In the genomic region with DNA sequence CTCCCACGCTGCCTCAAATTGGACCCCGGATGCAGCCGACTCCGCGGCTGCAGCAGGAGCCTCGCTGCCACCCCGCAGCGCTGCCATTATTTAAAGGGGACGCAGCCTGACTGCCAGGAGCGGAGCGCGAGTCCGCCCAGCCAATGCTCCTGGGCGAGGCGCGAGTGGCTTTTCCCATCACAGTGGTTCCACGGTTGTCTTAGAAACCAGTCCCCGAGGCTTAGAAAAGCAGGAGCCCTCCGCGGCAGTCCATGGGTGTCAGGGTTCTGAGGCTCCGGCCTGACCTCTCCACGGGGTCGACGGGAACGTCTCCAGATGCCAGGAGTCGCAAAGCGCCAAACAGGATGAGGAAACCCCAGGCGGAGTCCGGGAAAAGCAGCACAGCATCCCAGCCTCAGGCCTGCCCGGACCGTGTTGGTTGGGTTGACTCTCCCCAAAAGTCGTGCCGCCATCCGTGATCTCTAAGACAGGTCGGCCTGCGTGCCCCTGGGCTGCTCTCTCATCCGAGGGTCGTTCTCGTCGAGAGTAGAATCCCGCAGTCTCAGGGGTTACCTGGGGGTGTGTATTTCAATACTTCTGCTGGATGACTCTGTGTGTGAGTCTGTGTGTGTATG, we compare ENCODE assay signal across 17 cellular contexts.
DNase-seq lines count a peak whose midpoint lies in the region; ATAC-seq and TF ChIP-seq lines count a peak whose summit lies in the region.
"Had no signal": no experiment of that assay in that cellular context is flagged by ENCODE, and none has a peak within 500 bp of the region (broad histone marks: within the 10 kb centered on the region; RNA-seq: fewer than 3 reads in every experiment).

No MANE protein-coding gene starts in this region.

- no peak for TF ChIP-seq CTCF in right atrium auricular region (IDR thresholded peaks at IDR 0.05)
- no peak for TF ChIP-seq CTCF in thoracic aorta (IDR thresholded peaks at IDR 0.05)
- TF ChIP-seq CTCF in MM.1S (IDR thresholded peaks at IDR 0.05; ENCODE audit: low read length): no peak
- TF ChIP-seq CTCF in GM10266 (IDR thresholded peaks at IDR 0.05; ENCODE audit: control insufficient read depth, insufficient read depth, low read depth, missing control alignments): no peak

- ATAC-seq in Right ventricle myocardium superior (ENCODE audit: poor library complexity) (peak; percentile 31), thoracic aorta (ENCODE audit: insufficient number of reproducible peaks, low FRiP score, low read depth) (no peak), HG03097 (IDR thresholded peaks at IDR 0.05; ENCODE audit: low FRiP score, unreplicated experiment) (no peak)
- ATAC-seq in central memory CD8-positive, alpha-beta T cell (replicated peaks; ENCODE audit: extremely low read depth, poor library complexity, severe bottlenecking): no peak
- ATAC-seq: A549; CD8-positive, alpha-beta T cell had no signal

- no CpG with 5 or more reads among the region's 41 CpGs for WGBS in neuronal stem cell (ENCODE audit: extremely low coverage in 2 of 2, insufficient read length in 2 of 2, insufficient replicate concordance in 1 of 2), 2 donors

- DNase-seq in Right ventricle myocardium superior: no peak
- no peak for DNase-seq in right atrium auricular region (ENCODE audit: low spot score)
- no peak for DNase-seq in central memory CD8-positive, alpha-beta T cell (ENCODE audit: low spot score in 2 of 2)
- DNase-seq in neuronal stem cell (ENCODE audit: low spot score): no peak
- no peak for DNase-seq in thoracic aorta (ENCODE audit: low spot score)
- no peak for DNase-seq in MM.1S
- no peak for DNase-seq in GM10266 (ENCODE audit: extremely low spot score)
- DNase-seq: CD8-positive, alpha-beta T cell; COR-L47; DMS153; DMS79 treated with DMSO at 0.1 percent for 48 hours; EL; GOT3; H9 had no signal

- no peaks in the 10 kb centered on the region for H3K9me2 ChIP-seq in MM.1S (replicated peaks; ENCODE audit: insufficient read depth, low read length)

- intact Hi-C loops in Right ventricle myocardium superior (cut with DNase I): no loop called here

- H3K4me1 ChIP-seq in right atrium auricular region: no peaks in the 10 kb centered on the region
- H3K4me1 ChIP-seq in neuronal stem cell (ENCODE audit: control insufficient read depth in 2 of 2, insufficient read depth in 1 of 2, low read depth in 1 of 2, low read length in 2 of 2): no peaks in the 10 kb centered on the region
- peaks cover 3 to 18% of the 10 kb centered on the region in 2 donors for H3K4me1 ChIP-seq in thoracic aorta (ENCODE audit: control insufficient read depth in 1 of 2, low read depth in 2 of 2)
- H3K4me1 ChIP-seq in MM.1S (ENCODE audit: low read length): no peaks in the 10 kb centered on the region

- H3K4me3 ChIP-seq in right atrium auricular region (no peak overlapping the region), neuronal stem cell (ENCODE audit: low read length in 2 of 2) (no peak overlapping the region), thoracic aorta (peak overlapping the region; percentile 34), MM.1S (ENCODE audit: low read length) (no peak overlapping the region)
- H3K4me3 ChIP-seq: A549 had no signal

- H3K23ac ChIP-seq in neuronal stem cell (ENCODE audit: low read depth, low read length, poor library complexity): no peak overlapping the region

- H3K27ac Mint-ChIP-seq in central memory CD8-positive, alpha-beta T cell (ENCODE audit: low read depth): peak overlapping the region; percentile 88
- H3K27ac Mint-ChIP-seq: CD14-positive monocyte; CD8-positive, alpha-beta T cell had no signal

- no peak overlapping the region for H3K18ac ChIP-seq in neuronal stem cell (ENCODE audit: low read length)

- H4K8ac ChIP-seq in neuronal stem cell (ENCODE audit: low read depth, low read length): no peak overlapping the region

- H3K4ac ChIP-seq in neuronal stem cell (ENCODE audit: low read length): no peak overlapping the region

- no peaks in the 10 kb centered on the region for H3K79me1 ChIP-seq in neuronal stem cell (ENCODE audit: low read depth, low read length)

- no peaks in the 10 kb centered on the region for H3F3A ChIP-seq in MM.1S (ENCODE audit: insufficient read depth, low read length)

- peaks cover 37% of the 10 kb centered on the region for H3K4me1 Mint-ChIP-seq in central memory CD8-positive, alpha-beta T cell
- H3K4me1 Mint-ChIP-seq: H9 had no signal

- H3K27ac ChIP-seq in right atrium auricular region (no peak overlapping the region), neuronal stem cell (replicated peaks; ENCODE audit: low read length) (no peak overlapping the region), thoracic aorta (no peak overlapping the region), MM.1S (ENCODE audit: low read length) (no peak overlapping the region)
- H3K27ac ChIP-seq: A549 had no signal

- H3K27me3 ChIP-seq in right atrium auricular region (no peaks in the 10 kb centered on the region), neuronal stem cell (ENCODE audit: control insufficient read depth in 3 of 3, insufficient read depth in 3 of 3, low read depth in 1 of 3, low read length in 3 of 3) (no peaks in the 10 kb centered on the region), thoracic aorta (replicated peaks; ENCODE audit: insufficient read depth) (no peaks in the 10 kb centered on the region), MM.1S (replicated peaks; ENCODE audit: insufficient read depth, low read length) (no peaks in the 10 kb centered on the region)

- no peaks in the 10 kb centered on the region for H3K27me3 Mint-ChIP-seq in central memory CD8-positive, alpha-beta T cell

- H2AK5ac ChIP-seq in neuronal stem cell (ENCODE audit: low read depth, low read length): no peak overlapping the region

- H3K36me3 Mint-ChIP-seq in central memory CD8-positive, alpha-beta T cell (ENCODE audit: insufficient read depth): peaks cover 9% of the 10 kb centered on the region
- H3K36me3 Mint-ChIP-seq: CD14-positive monocyte; CD8-positive, alpha-beta T cell had no signal

- no peaks in the 10 kb centered on the region for H4K20me1 ChIP-seq in MM.1S (ENCODE audit: insufficient read depth, low read length)

- H3K9me3 Mint-ChIP-seq in central memory CD8-positive, alpha-beta T cell: peaks cover 4% of the 10 kb centered on the region

- no peak overlapping the region for H2BK120ac ChIP-seq in neuronal stem cell (ENCODE audit: low read depth, low read length)

- no peak overlapping the region for H2AFZ ChIP-seq in neuronal stem cell (ENCODE audit: low read length)
- H2AFZ ChIP-seq in MM.1S (ENCODE audit: low read length): no peak overlapping the region

- no peak overlapping the region for H3K9ac ChIP-seq in neuronal stem cell (ENCODE audit: low read depth, low read length, poor library complexity)
- H3K9ac ChIP-seq in MM.1S (ENCODE audit: low read length): no peak overlapping the region

- H3K14ac ChIP-seq in neuronal stem cell (ENCODE audit: low read length): peak overlapping the region; percentile 56

- H3K4me2 ChIP-seq in neuronal stem cell (ENCODE audit: insufficient read depth, low read length, poor library complexity, severe bottlenecking): no peak overlapping the region
- no peak overlapping the region for H3K4me2 ChIP-seq in MM.1S (ENCODE audit: low read depth, low read length)
- H3K4me2 ChIP-seq: A549 had no signal

- H3K79me2 ChIP-seq in MM.1S (ENCODE audit: low read length): no peaks in the 10 kb centered on the region

- H3K4me3 Mint-ChIP-seq in central memory CD8-positive, alpha-beta T cell: no peak overlapping the region
- H3K4me3 Mint-ChIP-seq: CD14-positive monocyte; CD8-positive, alpha-beta T cell; H9 had no signal

- H4K91ac ChIP-seq in neuronal stem cell (ENCODE audit: low read depth, low read length, poor library complexity): no peak overlapping the region

- H2BK15ac ChIP-seq in neuronal stem cell (ENCODE audit: low read length): no peak overlapping the region

- H3K9me3 ChIP-seq in right atrium auricular region (no peaks in the 10 kb centered on the region), neuronal stem cell (replicated peaks in 1 of 2; ENCODE audit: control insufficient read depth in 2 of 2, insufficient read depth in 1 of 2, low read depth in 1 of 2, low read length in 2 of 2) (no peaks in the 10 kb centered on the region), thoracic aorta (no peaks in the 10 kb centered on the region), MM.1S (replicated peaks; ENCODE audit: insufficient read depth, low read length) (no peaks in the 10 kb centered on the region)
- H3K9me3 ChIP-seq: A549 had no signal

- H2BK12ac ChIP-seq in neuronal stem cell (ENCODE audit: low read length): no peak overlapping the region

- H3K36me3 ChIP-seq in right atrium auricular region (no peaks in the 10 kb centered on the region), neuronal stem cell (replicated peaks in 1 of 2; ENCODE audit: control insufficient read depth in 2 of 2, insufficient read depth in 2 of 2, low read length in 2 of 2) (no peaks in the 10 kb centered on the region), thoracic aorta (no peaks in the 10 kb centered on the region), MM.1S (replicated peaks; ENCODE audit: insufficient read depth, low read length) (no peaks in the 10 kb centered on the region)

- no peak overlapping the region for H2BK5ac ChIP-seq in neuronal stem cell (ENCODE audit: low read length)
